14 cellular contexts compared by ENCODE assay signal in the genomic region with DNA sequence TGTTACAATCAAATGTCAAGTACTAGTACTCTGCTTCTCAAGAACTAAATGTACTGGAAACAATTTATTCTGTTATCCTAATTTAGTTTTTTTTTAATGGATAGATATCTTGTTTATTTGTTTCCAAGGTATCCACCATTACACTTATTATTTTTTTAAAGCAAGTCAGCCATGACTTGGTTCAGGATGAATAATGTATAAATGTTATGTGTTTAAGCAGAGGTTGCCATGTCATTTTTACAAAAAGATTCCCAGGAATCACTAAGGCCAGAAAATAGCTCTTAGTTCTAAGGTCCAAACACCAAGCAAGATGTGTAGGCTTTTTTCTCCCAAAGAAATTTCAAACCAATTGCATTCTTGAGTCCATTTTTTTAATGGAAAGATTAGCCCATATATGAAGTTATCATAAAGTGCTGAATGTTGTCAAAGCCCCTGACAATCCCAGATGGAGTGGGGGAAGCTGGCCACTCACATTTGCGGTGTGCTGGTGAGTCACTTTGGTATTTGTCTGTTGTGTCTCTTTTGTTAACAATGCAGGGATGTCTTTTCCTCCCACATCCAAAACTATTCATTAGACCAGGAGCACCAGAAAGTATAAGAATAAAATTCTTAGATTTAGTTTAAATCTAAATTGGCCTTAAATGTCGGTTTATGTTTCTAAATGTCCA.
A peak's percentile ranks its signal among the peaks of the same experiment; 100 is the strongest.
DNase-seq lines count a peak whose midpoint lies in the region; ATAC-seq and TF ChIP-seq lines count a peak whose summit lies in the region.
"Had no signal": no experiment of that assay in that cellular context is flagged by ENCODE, and none has a peak within 500 bp of the region (broad histone marks: within the 10 kb centered on the region; RNA-seq: fewer than 3 reads in every experiment).

No MANE protein-coding gene starts in this region.

- no peaks in the 10 kb centered on the region for H3K9me3 Mint-ChIP-seq in neural progenitor cell
- no peaks in the 10 kb centered on the region for H3K9me3 Mint-ChIP-seq in stimulated activated effector memory CD8-positive, alpha-beta T cell treated with anti-CD3 and anti-CD28 coated beads, Interleukin-12 subunit alpha, Interleukin-12 subunit beta, amount 100 ng/mL, for 72 hours
- H3K9me3 Mint-ChIP-seq: activated naive CD8-positive, alpha-beta T cell treated with anti-CD3 and anti-CD28 coated beads, Interleukin-2, amount 10 ng/mL, durations not matched to agents 7 days and 5 days; T-helper 1 cell treated with Interleukin-12 subunit alpha and Interleukin-12 subunit beta and Interleukin-4 antibody, amounts not matched to agents 30 μg/mL and 1 μg/mL, for 36 hours had no signal

- TF ChIP-seq CTCF in AG04450 (IDR thresholded peaks at IDR 0.05; ENCODE audit: low read depth, low read length) = no peak
- TF ChIP-seq CTCF in choroid plexus epithelial cell (conservative IDR thresholded peaks at IDR 0.05; ENCODE audit: low read depth, low read length) = no peak
- TF ChIP-seq CTCF in neural progenitor cell (IDR thresholded peaks at IDR 0.05) = no peak

- H4K20me1 ChIP-seq in neural progenitor cell (ENCODE audit: low read depth) = no peaks in the 10 kb centered on the region

- H3F3A ChIP-seq in neural progenitor cell (ENCODE audit: low read depth) = no peaks in the 10 kb centered on the region

- no peaks in the 10 kb centered on the region for H3K36me3 ChIP-seq in neural progenitor cell

- no peak overlapping the region for H3K4me3 Mint-ChIP-seq in neural progenitor cell
- H3K4me3 Mint-ChIP-seq in stimulated activated effector memory CD8-positive, alpha-beta T cell treated with anti-CD3 and anti-CD28 coated beads, Interleukin-12 subunit alpha, Interleukin-12 subunit beta, amount 100 ng/mL, for 72 hours = no peak overlapping the region
- H3K4me3 Mint-ChIP-seq: activated naive CD8-positive, alpha-beta T cell treated with anti-CD3 and anti-CD28 coated beads, Interleukin-2, amount 10 ng/mL, durations not matched to agents 7 days and 5 days; T-helper 1 cell treated with Interleukin-12 subunit alpha and Interleukin-12 subunit beta and Interleukin-4 antibody, amounts not matched to agents 30 μg/mL and 1 μg/mL, for 36 hours had no signal

- H3K4me2 ChIP-seq in neural progenitor cell = no peak overlapping the region

- H3K27me3 Mint-ChIP-seq in neural progenitor cell (ENCODE audit: insufficient read depth, low read depth) = peaks cover 2% of the 10 kb centered on the region

- H3K79me2 ChIP-seq in neural progenitor cell (ENCODE audit: low read depth) = no peaks in the 10 kb centered on the region

- peaks cover 2% of the 10 kb centered on the region for H3K4me1 Mint-ChIP-seq in neural progenitor cell
- H3K4me1 Mint-ChIP-seq in stimulated activated effector memory CD8-positive, alpha-beta T cell treated with anti-CD3 and anti-CD28 coated beads, Interleukin-12 subunit alpha, Interleukin-12 subunit beta, amount 100 ng/mL, for 72 hours = no peaks in the 10 kb centered on the region

- H3K4me1 ChIP-seq in neural progenitor cell = no peaks in the 10 kb centered on the region

- H3K27ac Mint-ChIP-seq in neural progenitor cell = no peak overlapping the region
- no peak overlapping the region for H3K27ac Mint-ChIP-seq in stimulated activated effector memory CD8-positive, alpha-beta T cell treated with anti-CD3 and anti-CD28 coated beads, Interleukin-12 subunit alpha, Interleukin-12 subunit beta, amount 100 ng/mL, for 72 hours
- H3K27ac Mint-ChIP-seq: activated naive CD8-positive, alpha-beta T cell treated with anti-CD3 and anti-CD28 coated beads, Interleukin-2, amount 10 ng/mL, durations not matched to agents 7 days and 5 days; T-helper 1 cell treated with Interleukin-12 subunit alpha and Interleukin-12 subunit beta and Interleukin-4 antibody, amounts not matched to agents 30 μg/mL and 1 μg/mL, for 36 hours had no signal

- H3K9me3 ChIP-seq in AG04450 (ENCODE audit: control insufficient read depth, insufficient read depth, low read length) (no peaks in the 10 kb centered on the region), neural progenitor cell (ENCODE audit: low read depth) (no peaks in the 10 kb centered on the region)

- H3K27ac ChIP-seq in AG04450 (ENCODE audit: low read depth, low read length) (peak overlapping the region; percentile 98), neural progenitor cell (no peak overlapping the region)

- H3K4me3 ChIP-seq in AG04450 (ENCODE audit: low read depth, low read length) (no peak overlapping the region), choroid plexus epithelial cell (ENCODE audit: low read depth, low read length) (no peak overlapping the region), neural progenitor cell (no peak overlapping the region)

- CTCF ChIA-PET in AG04450 (lab: Charles Lee) = interaction anchor here (0.9 to 1.7 kb wide), 4 partner anchors 31 to 220 kb away, joined by 3 to 6 read pairs (median 4); no protein-coding TSS in a partner anchor

- POLR2A ChIA-PET in AG04450 (lab: Yijun Ruan, JAX) = interaction anchor here (0.6 to 3.6 kb wide), 11 partner anchors 10 to 97 kb away, joined by 3 to 21 read pairs (median 4); no protein-coding TSS in a partner anchor

- ATAC-seq in stimulated activated effector memory CD8-positive, alpha-beta T cell treated with anti-CD3 and anti-CD28 coated beads, Interleukin-12 subunit alpha, Interleukin-12 subunit beta, amount 100 ng/mL, for 72 hours = no peak

- no peaks in the 10 kb centered on the region for H3K36me3 Mint-ChIP-seq in neural progenitor cell
- no peaks in the 10 kb centered on the region for H3K36me3 Mint-ChIP-seq in stimulated activated effector memory CD8-positive, alpha-beta T cell treated with anti-CD3 and anti-CD28 coated beads, Interleukin-12 subunit alpha, Interleukin-12 subunit beta, amount 100 ng/mL, for 72 hours
- H3K36me3 Mint-ChIP-seq: activated naive CD8-positive, alpha-beta T cell treated with anti-CD3 and anti-CD28 coated beads, Interleukin-2, amount 10 ng/mL, durations not matched to agents 7 days and 5 days had no signal

- H3K9ac ChIP-seq in neural progenitor cell = no peak overlapping the region

- no peaks in the 10 kb centered on the region for H3K27me3 ChIP-seq in AG04450 (ENCODE audit: control insufficient read depth, insufficient read depth, low read length)
- H3K27me3 ChIP-seq in neural progenitor cell = no peaks in the 10 kb centered on the region

- DNase-seq in AG04450 (ENCODE audit: low read depth, low spot score) (no peak), M059J (ENCODE audit: low read depth) (peak; percentile 77), choroid plexus epithelial cell (ENCODE audit: low read depth) (peak; percentile 74), myocyte (ENCODE audit: low read depth) (peak; percentile 62), neural progenitor cell (ENCODE audit: low spot score) (no peak), SW 1271 (lab: John Stamatoyannopoulos, UW) (no peak)
- no peak for DNase-seq in stimulated activated effector memory CD8-positive, alpha-beta T cell treated with anti-CD3 and anti-CD28 coated beads, Interleukin-12 subunit alpha, Interleukin-12 subunit beta, amount 100 ng/mL, for 72 hours (ENCODE audit: low spot score in 2 of 2)
- no peak for DNase-seq in activated effector memory CD4-positive, alpha-beta T cell treated with anti-CD3 and anti-CD28 coated beads, Interleukin-2, amount 50 U/mL, for 16 hours
- DNase-seq: activated CD4-positive, alpha-beta T cell treated with anti-CD3 and anti-CD28 coated beads, Interleukin-2, amount 50 U/mL, for 48 hours; activated naive CD8-positive, alpha-beta T cell treated with anti-CD3 and anti-CD28 coated beads, Interleukin-2, amount 10 ng/mL, durations not matched to agents 7 days and 5 days; NCI-H1417 treated with DMSO at 0.1 percent for 48 hours; occipital lobe; stimulated activated CD4-positive, alpha-beta T cell treated with anti-CD3 and anti-CD28 coated beads, Interleukin-2, amount 100 ng/mL, for 24 hours had no signal

- H2AFZ ChIP-seq in neural progenitor cell (replicated peaks) = no peak overlapping the region

Comparison
In these comparisons a context has a peak if more than half of its experiments do, and no peak if none do; other contexts are left out.
1. DNase-seq: peak in M059J (single experiment), choroid plexus epithelial cell (single experiment) and myocyte (single experiment); none in AG04450 (single experiment), neural progenitor cell (single experiment), stimulated activated effector memory CD8-positive, alpha-beta T cell treated with anti-CD3 and anti-CD28 coated beads, Interleukin-12 subunit alpha, Interleukin-12 subunit beta, amount 100 ng/mL, for 72 hours (0 of 2), SW 1271 (0 of 2) and activated effector memory CD4-positive, alpha-beta T cell treated with anti-CD3 and anti-CD28 coated beads, Interleukin-2, amount 50 U/mL, for 16 hours (single experiment).